ENCODE assay signal across 8 cellular contexts in the genomic region with DNA sequence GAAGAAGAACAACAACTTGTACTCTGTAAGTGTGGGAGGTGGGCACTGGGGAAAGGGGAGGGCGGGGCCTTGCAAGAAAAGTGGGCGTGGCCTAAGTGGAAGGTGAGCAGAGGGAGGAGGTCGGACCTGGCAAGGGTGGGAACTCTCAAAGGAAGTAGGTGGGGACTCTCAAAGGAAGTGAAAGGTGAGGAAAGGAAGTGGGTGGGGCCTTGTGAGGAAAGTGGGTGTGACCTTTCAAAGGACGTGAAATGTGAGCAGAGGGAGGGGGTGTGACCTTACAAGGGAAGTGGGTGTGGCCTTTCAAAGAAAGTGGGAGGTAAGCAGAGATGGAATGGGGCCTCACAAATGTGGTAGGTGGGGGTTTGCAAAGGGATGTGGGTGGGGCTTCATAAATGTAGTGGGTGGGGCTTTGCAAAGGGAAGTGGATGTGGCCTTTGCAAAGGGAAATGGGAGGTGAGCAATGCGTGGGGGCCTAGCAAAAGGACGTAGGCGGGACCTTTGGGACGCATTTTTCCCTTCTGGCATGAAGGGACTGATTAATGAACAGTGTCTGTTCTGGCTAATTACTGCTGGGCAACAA. TPM values are rescaled to one million over a fixed set of nuclear protein-coding genes. Genes with fewer than 3 reads are reported as not detected.
DNase-seq lines count a peak whose midpoint lies in the region; ATAC-seq lines count a peak whose summit lies in the region.

No MANE protein-coding gene starts in this region.

- ATAC-seq in stimulated activated naive CD8-positive, alpha-beta T cell treated with anti-CD3 and anti-CD28 coated beads, Interleukin-15, amount 100 ng/mL, for 72 hours, result peak; percentile 91
- ATAC-seq in GM18498 (IDR thresholded peaks at IDR 0.05; ENCODE audit: unreplicated experiment) (no peak), HG03135 (IDR thresholded peaks at IDR 0.05; ENCODE audit: unreplicated experiment) (no peak), GM18517 (IDR thresholded peaks at IDR 0.05; ENCODE audit: unreplicated experiment) (no peak)

- DNase-seq in GM19238 (ENCODE audit: insufficient read length, low spot score) (peak; percentile 30), NCI-H69 (lab: John Stamatoyannopoulos, UW) (peak; percentile 74), immature natural killer cell (peak; percentile 84 to 86 (median 84))
- DNase-seq in activated CD8-positive, alpha-beta memory T cell treated with anti-CD3 and anti-CD28 coated beads, Interleukin-2, amount 50 U/mL, for 4 hours, result peak; percentile 15
- peak; percentile 63 to 81 for DNase-seq in stimulated activated naive CD8-positive, alpha-beta T cell treated with anti-CD3 and anti-CD28 coated beads, Interleukin-15, amount 100 ng/mL, for 72 hours

- H3K36me3 Mint-ChIP-seq in immature natural killer cell, result no peaks in the 10 kb centered on the region

- peak overlapping the region; percentile 51 to 90 (median 80) for H3K27ac Mint-ChIP-seq in immature natural killer cell
- no peak overlapping the region for H3K27ac Mint-ChIP-seq in stimulated activated naive CD8-positive, alpha-beta T cell treated with anti-CD3 and anti-CD28 coated beads, Interleukin-15, amount 100 ng/mL, for 72 hours

- peak overlapping the region; percentile 28 to 66 (median 57) for H3K4me3 Mint-ChIP-seq in immature natural killer cell
- H3K4me3 Mint-ChIP-seq in stimulated activated naive CD8-positive, alpha-beta T cell treated with anti-CD3 and anti-CD28 coated beads, Interleukin-15, amount 100 ng/mL, for 72 hours, result peak overlapping the region; percentile 38 to 41

- peaks cover 9 to 16% of the 10 kb centered on the region in 2 donors for H3K4me1 Mint-ChIP-seq in immature natural killer cell
- peaks cover 18% of the 10 kb centered on the region for H3K4me1 Mint-ChIP-seq in stimulated activated naive CD8-positive, alpha-beta T cell treated with anti-CD3 and anti-CD28 coated beads, Interleukin-15, amount 100 ng/mL, for 72 hours

- H3K27me3 Mint-ChIP-seq in immature natural killer cell (ENCODE audit: low read depth in 3 of 3), result peaks cover 3% of the 10 kb centered on the region in 3 donors
- H3K27me3 Mint-ChIP-seq in stimulated activated naive CD8-positive, alpha-beta T cell treated with anti-CD3 and anti-CD28 coated beads, Interleukin-15, amount 100 ng/mL, for 72 hours, result no peaks in the 10 kb centered on the region

- H3K9me3 Mint-ChIP-seq in immature natural killer cell, result peaks cover 0 to 13% (median 1%) of the 10 kb centered on the region in 6 donors
- peaks cover 9 to 17% of the 10 kb centered on the region in 2 donors for H3K9me3 Mint-ChIP-seq in stimulated activated naive CD8-positive, alpha-beta T cell treated with anti-CD3 and anti-CD28 coated beads, Interleukin-15, amount 100 ng/mL, for 72 hours

RNA-seq across cellular contexts. Expression of gene ACSBG2, which starts 25.9 kb away (rescaled TPM):
- polyA plus RNA-seq in immature natural killer cell, result under 1 TPM in 1 of 3 donors, not detected in 2; 0.38 TPM

RNA-seq across cellular contexts. Expression of gene RFX2, which starts 51.1 kb away (rescaled TPM):
- 1 to 10 TPM in 2 of 3 donors, not detected in 1; 2.2 to 3.9 TPM for polyA plus RNA-seq in immature natural killer cell

Comparison
In these comparisons a context has a peak if more than half of its experiments do, and no peak if none do; other contexts are left out.
1. DNase-seq: peak in every context shown above with its lines; median percentile 84 in immature natural killer cell; 74 in NCI-H69; 72 in stimulated activated naive CD8-positive, alpha-beta T cell treated with anti-CD3 and anti-CD28 coated beads, Interleukin-15, amount 100 ng/mL, for 72 hours; 30 in GM19238; 15 in activated CD8-positive, alpha-beta memory T cell treated with anti-CD3 and anti-CD28 coated beads, Interleukin-2, amount 50 U/mL, for 4 hours.
2. H3K27ac Mint-ChIP-seq: peak in immature natural killer cell (6 of 6); none in stimulated activated naive CD8-positive, alpha-beta T cell treated with anti-CD3 and anti-CD28 coated beads, Interleukin-15, amount 100 ng/mL, for 72 hours (0 of 2).